ENCODE assay signal across 8 cellular contexts in genomic region chr9:137738182-137738696, GRCh38.
DNase-seq lines count a peak whose midpoint lies in the region; ATAC-seq and TF ChIP-seq lines count a peak whose summit lies in the region.
"Not testable (repeated sequence)": the region's sequence is repeated elsewhere in the genome, so short reads cannot be mapped to it uniquely, and the experiment has no call there.

No MANE protein-coding gene starts in this region.

- peaks cover 39% of the 10 kb centered on the region for H3K9me3 ChIP-seq in OCI-LY7 (ENCODE audit: low read length)

- H3K4me1 ChIP-seq in OCI-LY7 (ENCODE audit: insufficient read depth, low read length, poor library complexity, severe bottlenecking): peaks cover 51% of the 10 kb centered on the region

- POLR2A ChIA-PET in OCI-LY7 (lab: Charles Lee): not testable (repeated sequence)

- H3K4me2 ChIP-seq in OCI-LY7 (ENCODE audit: low read length): peak overlapping the region; percentile 76

- peak overlapping the region; percentile 4 to 87 (median 63) for H3K4me3 Mint-ChIP-seq in naive B cell

- not testable (repeated sequence) for H4K20me1 ChIP-seq in OCI-LY7 (ENCODE audit: insufficient read depth, low read length)

- H3K27me3 Mint-ChIP-seq in naive B cell: not testable (repeated sequence)

- not testable (repeated sequence) for H3K27me3 ChIP-seq in GM06990 (replicated peaks; ENCODE audit: control insufficient read depth, insufficient read depth, low read length)

- intact Hi-C loops in OCI-LY7 (cut with micrococcal nuclease; ENCODE audit: unreplicated experiment): loop anchor here (1.0 kb wide), 1 partner anchor 59 kb away; no protein-coding TSS in a partner anchor

- not testable (repeated sequence) for TF ChIP-seq CTCF in GM06990 (IDR thresholded peaks at IDR 0.05; ENCODE audit: insufficient read depth, low read length, poor library complexity, severe bottlenecking); OCI-LY7 (conservative IDR thresholded peaks at IDR 0.05; ENCODE audit: low read length)

- H3K36me3 ChIP-seq in GM06990 (ENCODE audit: control insufficient read depth, insufficient read depth, low read length): not testable (repeated sequence)
- H3K36me3 ChIP-seq in OCI-LY7 (ENCODE audit: insufficient read depth, low read length): peaks cover 77% of the 10 kb centered on the region

- BruUV-seq in OCI-LY7 (replicated peaks; lab: Mats Ljungman, UMichigan): not testable (repeated sequence)

- CTCF ChIA-PET in OCI-LY7 (lab: Charles Lee; ENCODE audit: unreplicated experiment): not testable (repeated sequence)

- H2AFZ ChIP-seq in OCI-LY7 (ENCODE audit: low read length): not testable (repeated sequence)

- H3K79me2 ChIP-seq in OCI-LY7 (ENCODE audit: insufficient read depth, low read depth, low read length): peaks cover 38% of the 10 kb centered on the region

- H3K4me1 Mint-ChIP-seq in naive B cell: peaks cover 31 to 38% (median 32%) of the 10 kb centered on the region in 3 donors

- H3K4me3 ChIP-seq in GM06990 (replicated peaks; ENCODE audit: low read depth, low read length): not testable (repeated sequence)
- peak overlapping the region; percentile 55 for H3K4me3 ChIP-seq in OCI-LY7 (ENCODE audit: low read depth, low read length, poor library complexity, severe bottlenecking)

- H3K36me3 Mint-ChIP-seq in naive B cell: peaks cover 26 to 27% of the 10 kb centered on the region in 2 donors

- peak; percentile 75 for DNase-seq in GM06990 (ENCODE audit: extremely low read depth, insufficient read length)
- peak; percentile 90 for DNase-seq in OCI-LY7 (ENCODE audit: low spot score)
- DNase-seq in naive B cell: peak; percentile 79

- peak; percentile 87 for ATAC-seq in GM18868 (IDR thresholded peaks at IDR 0.05; ENCODE audit: unreplicated experiment)
- ATAC-seq in GM19438 (IDR thresholded peaks at IDR 0.05; ENCODE audit: low read depth, unreplicated experiment): peak; percentile 94
- ATAC-seq in GM21723 (IDR thresholded peaks at IDR 0.05; ENCODE audit: unreplicated experiment): peak; percentile 90
- peak; percentile 83 for ATAC-seq in HG02943 (IDR thresholded peaks at IDR 0.05; ENCODE audit: low read depth, unreplicated experiment)
- ATAC-seq in HG03342 (IDR thresholded peaks at IDR 0.05; ENCODE audit: unreplicated experiment): peak; percentile 76
- ATAC-seq in naive B cell (ENCODE audit: low read depth in 2 of 2): peak; percentile 88 to 90

- H3K27ac Mint-ChIP-seq in naive B cell: peak overlapping the region; percentile 96 to 99 (median 98)

- H3K9me2 ChIP-seq in OCI-LY7 (ENCODE audit: insufficient read depth, low read length): not testable (repeated sequence)

- H3K9me3 Mint-ChIP-seq in naive B cell: peaks cover 5 to 20% (median 16%) of the 10 kb centered on the region in 7 donors

- peak overlapping the region; percentile 93 for H3K27ac ChIP-seq in OCI-LY7 (ENCODE audit: low read depth, low read length, poor library complexity, severe bottlenecking)
